ENCODE assay signal across 9 cellular contexts in genomic region chr20:38842017-38842416, GRCh38. TPM values are rescaled to one million over a fixed set of nuclear protein-coding genes. Genes with fewer than 3 reads are reported as not detected.
DNase-seq lines count a peak whose midpoint lies in the region; ATAC-seq and TF ChIP-seq lines count a peak whose summit lies in the region.
"Had no signal": no experiment of that assay in that cellular context is flagged by ENCODE, and none has a peak within 500 bp of the region (broad histone marks: within the 10 kb centered on the region; RNA-seq: fewer than 3 reads in every experiment).

No MANE protein-coding gene starts in this region.

- peak overlapping the region; percentile 89 to 92 for H3K27ac Mint-ChIP-seq in natural killer cell

- ATAC-seq in GM19025 (IDR thresholded peaks at IDR 0.05; ENCODE audit: low read depth, unreplicated experiment) (peak; percentile 10), HG02623 (IDR thresholded peaks at IDR 0.05; ENCODE audit: unreplicated experiment) (peak; percentile 25), natural killer cell (peak in 1 of 3 donors; percentile 20)
- ATAC-seq: left lobe of liver had no signal

- peaks cover 62 to 64% of the 10 kb centered on the region in 2 donors for H3K4me1 Mint-ChIP-seq in natural killer cell

- DNase-seq in NAMALWA (ENCODE audit: low spot score) (peak; percentile 64), natural killer cell (no peak), substantia nigra (lab: John Stamatoyannopoulos, UW) (no peak), occipital lobe (lab: John Stamatoyannopoulos, UW) (no peak), NCI-H226 (no peak)

- no peak overlapping the region for H3K27ac ChIP-seq in substantia nigra (ENCODE audit: low read depth, low read length, poor library complexity, severe bottlenecking)
- H3K27ac ChIP-seq: VCaP had no signal

- no peaks in the 10 kb centered on the region for H3K27me3 Mint-ChIP-seq in natural killer cell (ENCODE audit: low read depth in 2 of 2)

- H3K36me3 Mint-ChIP-seq in natural killer cell, result peaks cover 1% of the 10 kb centered on the region

- intact Hi-C loops in natural killer cell (cut with micrococcal nuclease), result loop anchor here (5.0 kb wide), 1 partner anchor 50 kb away; no protein-coding TSS in a partner anchor

- TF ChIP-seq CTCF in natural killer cell (IDR thresholded peaks at IDR 0.05), result no peak

- peak overlapping the region; percentile 70 for H3K4me3 Mint-ChIP-seq in natural killer cell

- no peaks in the 10 kb centered on the region for H3K9me3 Mint-ChIP-seq in natural killer cell

RNA-seq across cellular contexts. Expression of gene PPP1R16B, which starts 36.5 kb away (rescaled TPM):
- total RNA-seq in natural killer cell (10 to 100 TPM; 52.0 to 62.3 (median 53.7) TPM), occipital lobe (12.9 TPM)
